ENCODE assay signal across 14 cellular contexts in genomic region chr17:6241996-6242395, GRCh38.
"Had no signal": no experiment of that assay in that cellular context is flagged by ENCODE, and none has a peak within 500 bp of the region (broad histone marks: within the 10 kb centered on the region; RNA-seq: fewer than 3 reads in every experiment).

No MANE protein-coding gene starts in this region.

- H3K27me3 ChIP-seq: pancreas, thyroid gland, uterus had no signal

- H3K27ac Mint-ChIP-seq: activated B cell treated with CpG ODN at 0.5 μM for 24 hours; activated CD4-positive, alpha-beta T cell treated with anti-CD3 and anti-CD28 coated beads, Interleukin-2, amount 10 ng/mL, durations not matched to agents 24 days and 14 days; activated naive CD4-positive, alpha-beta T cell treated with anti-CD3 and anti-CD28 coated beads for 36 hours; T-helper 1 cell treated with Interleukin-12 subunit alpha and Interleukin-12 subunit beta and Interleukin-4 antibody, amounts not matched to agents 30 μg/mL and 1 μg/mL, for 36 hours had no signal

- H3K4me1 Mint-ChIP-seq: activated B cell treated with CpG ODN at 0.5 μM for 24 hours; activated CD4-positive, alpha-beta T cell treated with anti-CD3 and anti-CD28 coated beads, Interleukin-2, amount 10 ng/mL, durations not matched to agents 24 days and 14 days had no signal

- H3K4me3 ChIP-seq: pancreas, skin epidermis, thyroid gland, uterus had no signal

- H3K4me3 Mint-ChIP-seq: activated B cell treated with CpG ODN at 0.5 μM for 24 hours; activated CD4-positive, alpha-beta T cell treated with anti-CD3 and anti-CD28 coated beads, Interleukin-2, amount 10 ng/mL, durations not matched to agents 24 days and 14 days; activated naive CD4-positive, alpha-beta T cell treated with anti-CD3 and anti-CD28 coated beads for 36 hours; neural crest cell; T-helper 1 cell treated with Interleukin-12 subunit alpha and Interleukin-12 subunit beta and Interleukin-4 antibody, amounts not matched to agents 30 μg/mL and 1 μg/mL, for 36 hours had no signal

- H3K27ac ChIP-seq: epithelial cell of prostate, pancreas, skin epidermis, thyroid gland, uterus had no signal

- H3K9me3 ChIP-seq: pancreas, thyroid gland, uterus had no signal

- H3K9me3 Mint-ChIP-seq: activated B cell treated with CpG ODN at 0.5 μM for 24 hours; activated CD4-positive, alpha-beta T cell treated with anti-CD3 and anti-CD28 coated beads, Interleukin-2, amount 10 ng/mL, durations not matched to agents 24 days and 14 days; activated naive CD4-positive, alpha-beta T cell treated with anti-CD3 and anti-CD28 coated beads for 36 hours; neural crest cell; T-helper 1 cell treated with Interleukin-12 subunit alpha and Interleukin-12 subunit beta and Interleukin-4 antibody, amounts not matched to agents 30 μg/mL and 1 μg/mL, for 36 hours had no signal

- H3K4me1 ChIP-seq: pancreas, thyroid gland, uterus had no signal

- H3K36me3 ChIP-seq: pancreas, thyroid gland, uterus had no signal

- DNase-seq: activated B cell treated with CpG ODN at 0.5 μM for 24 hours; activated CD4-positive, alpha-beta T cell treated with anti-CD3 and anti-CD28 coated beads, Interleukin-2, amount 10 ng/mL, durations not matched to agents 24 days and 14 days; activated CD8-positive, alpha-beta memory T cell treated with anti-CD3 and anti-CD28 coated beads for 24 hours; activated naive CD4-positive, alpha-beta T cell treated with anti-CD3 and anti-CD28 coated beads for 36 hours; cortex of kidney; effector memory CD4-positive, alpha-beta T cell; mesenchymal stem cell; pancreas; thyroid gland; uterus had no signal
